ENCODE assay signal across 1 cellular context in the genomic region with DNA sequence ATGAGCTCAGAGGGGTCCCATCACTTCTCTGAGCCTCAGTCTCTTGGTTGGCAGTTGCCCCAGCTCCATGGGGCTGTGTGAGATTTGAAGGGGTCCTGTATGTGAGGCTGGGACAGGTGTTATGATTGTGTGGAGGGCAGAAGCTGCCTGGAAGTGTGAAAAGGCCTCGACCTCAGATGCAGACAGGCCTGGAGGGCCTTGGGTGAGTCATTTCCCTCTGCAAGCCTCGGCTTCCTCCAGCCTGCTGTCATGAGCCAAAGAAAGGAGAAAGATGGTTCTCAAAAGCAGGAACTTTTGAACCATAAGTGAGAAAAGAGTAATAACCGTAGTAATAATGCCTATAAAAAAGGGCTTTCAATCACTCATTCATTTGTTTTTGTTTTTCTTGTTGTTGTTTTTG.
TF ChIP-seq lines count a peak whose summit lies in the region.

No MANE protein-coding gene starts in this region.

TF ChIP-seq in GM12878, 131 proteins besides CTCF, POLR2A, EP300 and RAD21 (continued from another document):
- TF ChIP-seq, protein P1, sequence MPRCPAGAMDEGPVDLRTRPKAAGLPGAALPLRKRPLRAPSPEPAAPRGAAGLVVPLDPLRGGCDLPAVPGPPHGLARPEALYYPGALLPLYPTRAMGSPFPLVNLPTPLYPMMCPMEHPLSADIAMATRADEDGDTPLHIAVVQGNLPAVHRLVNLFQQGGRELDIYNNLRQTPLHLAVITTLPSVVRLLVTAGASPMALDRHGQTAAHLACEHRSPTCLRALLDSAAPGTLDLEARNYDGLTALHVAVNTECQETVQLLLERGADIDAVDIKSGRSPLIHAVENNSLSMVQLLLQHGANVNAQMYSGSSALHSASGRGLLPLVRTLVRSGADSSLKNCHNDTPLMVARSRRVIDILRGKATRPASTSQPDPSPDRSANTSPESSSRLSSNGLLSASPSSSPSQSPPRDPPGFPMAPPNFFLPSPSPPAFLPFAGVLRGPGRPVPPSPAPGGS (IDR thresholded peaks at IDR 0.05; ENCODE audit: borderline replicate concordance, insufficient read depth, low read depth, low read length, poor library complexity, severe bottlenecking) = no peak
- TF ChIP-seq IRF4 (IDR thresholded peaks at IDR 0.05; ENCODE audit: low read depth, low read length) (no peak), ATF7 (IDR thresholded peaks at IDR 0.05; ENCODE audit: low read depth) (no peak), EGR1 (IDR thresholded peaks at IDR 0.05; ENCODE audit: borderline replicate concordance in 1 of 2, low read depth in 2 of 2, low read length in 2 of 2) (no peak), HDGF (IDR thresholded peaks at IDR 0.05) (no peak), MXI1 (IDR thresholded peaks at IDR 0.05; ENCODE audit: low read depth, low read length) (no peak), NR2F1 (conservative IDR thresholded peaks at IDR 0.05) (no peak), ZNF274 (IDR thresholded peaks at IDR 0.05; ENCODE audit: insufficient read depth, insufficient read length) (no peak), MTA2 (IDR thresholded peaks at IDR 0.05; ENCODE audit: low read depth) (no peak), MEF2B (IDR thresholded peaks at IDR 0.05; ENCODE audit: partially characterized antibody, poor library complexity, severe bottlenecking) (no peak), BACH1 (IDR thresholded peaks at IDR 0.05; ENCODE audit: borderline replicate concordance) (no peak)
- TF ChIP-seq, protein P2, sequence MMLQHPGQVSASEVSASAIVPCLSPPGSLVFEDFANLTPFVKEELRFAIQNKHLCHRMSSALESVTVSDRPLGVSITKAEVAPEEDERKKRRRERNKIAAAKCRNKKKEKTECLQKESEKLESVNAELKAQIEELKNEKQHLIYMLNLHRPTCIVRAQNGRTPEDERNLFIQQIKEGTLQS (IDR thresholded peaks at IDR 0.05; ENCODE audit: borderline replicate concordance, extremely low read depth, low read depth, low read length) = no peak
- TF ChIP-seq, protein P3, sequence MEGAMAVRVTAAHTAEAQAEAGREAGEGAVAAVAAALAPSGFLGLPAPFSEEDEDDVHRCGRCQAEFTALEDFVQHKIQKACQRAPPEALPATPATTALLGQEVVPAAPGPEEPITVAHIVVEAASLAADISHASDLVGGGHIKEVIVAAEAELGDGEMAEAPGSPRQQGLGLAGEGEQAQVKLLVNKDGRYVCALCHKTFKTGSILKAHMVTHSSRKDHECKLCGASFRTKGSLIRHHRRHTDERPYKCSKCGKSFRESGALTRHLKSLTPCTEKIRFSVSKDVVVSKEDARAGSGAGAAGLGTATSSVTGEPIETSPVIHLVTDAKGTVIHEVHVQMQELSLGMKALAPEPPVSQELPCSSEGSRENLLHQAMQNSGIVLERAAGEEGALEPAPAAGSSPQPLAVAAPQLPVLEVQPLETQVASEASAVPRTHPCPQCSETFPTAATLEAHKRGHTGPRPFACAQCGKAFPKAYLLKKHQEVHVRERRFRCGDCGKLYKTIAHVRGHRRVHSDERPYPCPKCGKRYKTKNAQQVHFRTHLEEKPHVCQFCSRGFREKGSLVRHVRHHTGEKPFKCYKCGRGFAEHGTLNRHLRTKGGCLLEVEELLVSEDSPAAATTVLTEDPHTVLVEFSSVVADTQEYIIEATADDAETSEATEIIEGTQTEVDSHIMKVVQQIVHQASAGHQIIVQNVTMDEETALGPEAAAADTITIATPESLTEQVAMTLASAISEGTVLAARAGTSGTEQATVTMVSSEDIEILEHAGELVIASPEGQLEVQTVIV (IDR thresholded peaks at IDR 0.05; ENCODE audit: borderline replicate concordance, partially characterized antibody) = no peak
- TF ChIP-seq, protein P4, sequence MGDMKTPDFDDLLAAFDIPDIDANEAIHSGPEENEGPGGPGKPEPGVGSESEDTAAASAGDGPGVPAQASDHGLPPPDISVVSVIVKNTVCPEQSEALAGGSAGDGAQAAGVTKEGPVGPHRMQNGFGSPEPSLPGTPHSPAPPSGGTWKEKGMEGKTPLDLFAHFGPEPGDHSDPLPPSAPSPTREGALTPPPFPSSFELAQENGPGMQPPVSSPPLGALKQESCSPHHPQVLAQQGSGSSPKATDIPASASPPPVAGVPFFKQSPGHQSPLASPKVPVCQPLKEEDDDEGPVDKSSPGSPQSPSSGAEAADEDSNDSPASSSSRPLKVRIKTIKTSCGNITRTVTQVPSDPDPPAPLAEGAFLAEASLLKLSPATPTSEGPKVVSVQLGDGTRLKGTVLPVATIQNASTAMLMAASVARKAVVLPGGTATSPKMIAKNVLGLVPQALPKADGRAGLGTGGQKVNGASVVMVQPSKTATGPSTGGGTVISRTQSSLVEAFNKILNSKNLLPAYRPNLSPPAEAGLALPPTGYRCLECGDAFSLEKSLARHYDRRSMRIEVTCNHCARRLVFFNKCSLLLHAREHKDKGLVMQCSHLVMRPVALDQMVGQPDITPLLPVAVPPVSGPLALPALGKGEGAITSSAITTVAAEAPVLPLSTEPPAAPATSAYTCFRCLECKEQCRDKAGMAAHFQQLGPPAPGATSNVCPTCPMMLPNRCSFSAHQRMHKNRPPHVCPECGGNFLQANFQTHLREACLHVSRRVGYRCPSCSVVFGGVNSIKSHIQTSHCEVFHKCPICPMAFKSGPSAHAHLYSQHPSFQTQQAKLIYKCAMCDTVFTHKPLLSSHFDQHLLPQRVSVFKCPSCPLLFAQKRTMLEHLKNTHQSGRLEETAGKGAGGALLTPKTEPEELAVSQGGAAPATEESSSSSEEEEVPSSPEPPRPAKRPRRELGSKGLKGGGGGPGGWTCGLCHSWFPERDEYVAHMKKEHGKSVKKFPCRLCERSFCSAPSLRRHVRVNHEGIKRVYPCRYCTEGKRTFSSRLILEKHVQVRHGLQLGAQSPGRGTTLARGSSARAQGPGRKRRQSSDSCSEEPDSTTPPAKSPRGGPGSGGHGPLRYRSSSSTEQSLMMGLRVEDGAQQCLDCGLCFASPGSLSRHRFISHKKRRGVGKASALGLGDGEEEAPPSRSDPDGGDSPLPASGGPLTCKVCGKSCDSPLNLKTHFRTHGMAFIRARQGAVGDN (IDR thresholded peaks at IDR 0.05) = no peak
- TF ChIP-seq, protein P5, sequence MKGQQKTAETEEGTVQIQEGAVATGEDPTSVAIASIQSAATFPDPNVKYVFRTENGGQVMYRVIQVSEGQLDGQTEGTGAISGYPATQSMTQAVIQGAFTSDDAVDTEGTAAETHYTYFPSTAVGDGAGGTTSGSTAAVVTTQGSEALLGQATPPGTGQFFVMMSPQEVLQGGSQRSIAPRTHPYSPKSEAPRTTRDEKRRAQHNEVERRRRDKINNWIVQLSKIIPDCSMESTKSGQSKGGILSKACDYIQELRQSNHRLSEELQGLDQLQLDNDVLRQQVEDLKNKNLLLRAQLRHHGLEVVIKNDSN (IDR thresholded peaks at IDR 0.05; ENCODE audit: borderline replicate concordance, extremely low read length, insufficient read depth, low read depth, low read length) = no peak
- TF ChIP-seq, protein P6, sequence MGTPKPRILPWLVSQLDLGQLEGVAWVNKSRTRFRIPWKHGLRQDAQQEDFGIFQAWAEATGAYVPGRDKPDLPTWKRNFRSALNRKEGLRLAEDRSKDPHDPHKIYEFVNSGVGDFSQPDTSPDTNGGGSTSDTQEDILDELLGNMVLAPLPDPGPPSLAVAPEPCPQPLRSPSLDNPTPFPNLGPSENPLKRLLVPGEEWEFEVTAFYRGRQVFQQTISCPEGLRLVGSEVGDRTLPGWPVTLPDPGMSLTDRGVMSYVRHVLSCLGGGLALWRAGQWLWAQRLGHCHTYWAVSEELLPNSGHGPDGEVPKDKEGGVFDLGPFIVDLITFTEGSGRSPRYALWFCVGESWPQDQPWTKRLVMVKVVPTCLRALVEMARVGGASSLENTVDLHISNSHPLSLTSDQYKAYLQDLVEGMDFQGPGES (IDR thresholded peaks at IDR 0.05) = no peak
- TF ChIP-seq, protein P7, sequence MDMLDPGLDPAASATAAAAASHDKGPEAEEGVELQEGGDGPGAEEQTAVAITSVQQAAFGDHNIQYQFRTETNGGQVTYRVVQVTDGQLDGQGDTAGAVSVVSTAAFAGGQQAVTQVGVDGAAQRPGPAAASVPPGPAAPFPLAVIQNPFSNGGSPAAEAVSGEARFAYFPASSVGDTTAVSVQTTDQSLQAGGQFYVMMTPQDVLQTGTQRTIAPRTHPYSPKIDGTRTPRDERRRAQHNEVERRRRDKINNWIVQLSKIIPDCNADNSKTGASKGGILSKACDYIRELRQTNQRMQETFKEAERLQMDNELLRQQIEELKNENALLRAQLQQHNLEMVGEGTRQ (IDR thresholded peaks at IDR 0.05; ENCODE audit: borderline replicate concordance, low read depth, low read length) = no peak
- TF ChIP-seq, protein P8, sequence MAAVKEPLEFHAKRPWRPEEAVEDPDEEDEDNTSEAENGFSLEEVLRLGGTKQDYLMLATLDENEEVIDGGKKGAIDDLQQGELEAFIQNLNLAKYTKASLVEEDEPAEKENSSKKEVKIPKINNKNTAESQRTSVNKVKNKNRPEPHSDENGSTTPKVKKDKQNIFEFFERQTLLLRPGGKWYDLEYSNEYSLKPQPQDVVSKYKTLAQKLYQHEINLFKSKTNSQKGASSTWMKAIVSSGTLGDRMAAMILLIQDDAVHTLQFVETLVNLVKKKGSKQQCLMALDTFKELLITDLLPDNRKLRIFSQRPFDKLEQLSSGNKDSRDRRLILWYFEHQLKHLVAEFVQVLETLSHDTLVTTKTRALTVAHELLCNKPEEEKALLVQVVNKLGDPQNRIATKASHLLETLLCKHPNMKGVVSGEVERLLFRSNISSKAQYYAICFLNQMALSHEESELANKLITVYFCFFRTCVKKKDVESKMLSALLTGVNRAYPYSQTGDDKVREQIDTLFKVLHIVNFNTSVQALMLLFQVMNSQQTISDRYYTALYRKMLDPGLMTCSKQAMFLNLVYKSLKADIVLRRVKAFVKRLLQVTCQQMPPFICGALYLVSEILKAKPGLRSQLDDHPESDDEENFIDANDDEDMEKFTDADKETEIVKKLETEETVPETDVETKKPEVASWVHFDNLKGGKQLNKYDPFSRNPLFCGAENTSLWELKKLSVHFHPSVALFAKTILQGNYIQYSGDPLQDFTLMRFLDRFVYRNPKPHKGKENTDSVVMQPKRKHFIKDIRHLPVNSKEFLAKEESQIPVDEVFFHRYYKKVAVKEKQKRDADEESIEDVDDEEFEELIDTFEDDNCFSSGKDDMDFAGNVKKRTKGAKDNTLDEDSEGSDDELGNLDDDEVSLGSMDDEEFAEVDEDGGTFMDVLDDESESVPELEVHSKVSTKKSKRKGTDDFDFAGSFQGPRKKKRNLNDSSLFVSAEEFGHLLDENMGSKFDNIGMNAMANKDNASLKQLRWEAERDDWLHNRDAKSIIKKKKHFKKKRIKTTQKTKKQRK (IDR thresholded peaks at IDR 0.05; ENCODE audit: low read depth, low read length) = no peak
